ENCODE assay signal across 8 cellular contexts in the genomic region with DNA sequence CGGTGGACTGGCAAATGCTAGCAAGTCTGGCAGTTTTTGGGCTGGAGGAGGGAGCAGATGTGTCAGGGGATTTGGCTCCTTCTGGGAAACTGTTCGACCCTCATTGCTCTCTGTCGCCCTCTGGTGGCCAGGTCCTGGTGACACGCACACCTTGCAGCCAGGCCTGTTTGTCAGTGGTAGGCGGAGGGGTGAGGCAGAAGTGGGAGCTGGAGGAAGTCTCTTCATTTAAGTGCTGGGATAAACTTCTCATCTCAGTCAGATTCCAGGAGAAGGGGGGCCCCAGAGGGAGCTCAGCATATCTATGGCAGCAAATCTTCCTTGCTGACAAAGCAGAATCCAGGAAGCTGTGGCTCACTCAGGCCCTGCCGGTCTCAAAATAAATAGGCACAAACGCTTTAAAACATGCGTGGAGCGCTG.
DNase-seq lines count a peak whose midpoint lies in the region; ATAC-seq, FAIRE-seq and TF ChIP-seq lines count a peak whose summit lies in the region.

No MANE protein-coding gene starts in this region.

- H3K4me2 ChIP-seq in fibroblast of lung (ENCODE audit: extremely low read depth, insufficient read depth, low read length), result no peak overlapping the region

- peak; percentile 93 for TF ChIP-seq CTCF in CD8-positive, alpha-beta T cell (IDR thresholded peaks at IDR 0.05)
- TF ChIP-seq CTCF in fibroblast of lung (conservative IDR thresholded peaks at IDR 0.05 in 1 of 2, IDR thresholded peaks at IDR 0.05 in 1 of 2; ENCODE audit: low read depth in 1 of 2, low read length in 2 of 2), result peak; percentile 92 to 98
- peak; percentile 86 to 87 (median 87) for TF ChIP-seq CTCF in nephron (IDR thresholded peaks at IDR 0.05; ENCODE audit: unreplicated experiment in 3 of 3)

- no peak overlapping the region for H3K27ac Mint-ChIP-seq in CD8-positive, alpha-beta T cell
- peak overlapping the region; percentile 12 to 78 (median 60) for H3K27ac Mint-ChIP-seq in nephron

- H3K36me3 Mint-ChIP-seq in CD8-positive, alpha-beta T cell, result no peaks in the 10 kb centered on the region
- no peaks in the 10 kb centered on the region for H3K36me3 Mint-ChIP-seq in nephron (ENCODE audit: low read depth)

- no peak overlapping the region for H2AFZ ChIP-seq in fibroblast of lung (ENCODE audit: low read length)

- H3K4me1 ChIP-seq in CD8-positive, alpha-beta T cell (ENCODE audit: insufficient read depth, low read length), result no peaks in the 10 kb centered on the region
- H3K4me1 ChIP-seq in NT2/D1 (ENCODE audit: insufficient read depth, insufficient read length) (no peaks in the 10 kb centered on the region), fibroblast of lung (ENCODE audit: control insufficient read depth, extremely low read depth, insufficient read depth, low read length) (no peaks in the 10 kb centered on the region)

- H3K4me3 Mint-ChIP-seq in CD8-positive, alpha-beta T cell, result no peak overlapping the region
- no peak overlapping the region for H3K4me3 Mint-ChIP-seq in nephron

- no peaks in the 10 kb centered on the region for H3K4me1 Mint-ChIP-seq in CD8-positive, alpha-beta T cell (ENCODE audit: low read depth)
- peaks cover 36% of the 10 kb centered on the region for H3K4me1 Mint-ChIP-seq in nephron

- no peaks in the 10 kb centered on the region for H3K9me3 ChIP-seq in CD8-positive, alpha-beta T cell (ENCODE audit: low read length)
- no peaks in the 10 kb centered on the region for H3K9me3 ChIP-seq in NT2/D1 (ENCODE audit: insufficient read depth, low read length)
- no peaks in the 10 kb centered on the region for H3K9me3 ChIP-seq in fibroblast of lung (ENCODE audit: control insufficient read depth, insufficient read depth, low read depth, low read length)

- FAIRE-seq in HTR-8/SVneo (lab: Jason Lieb, UNC), result peak; percentile 91

- no peaks in the 10 kb centered on the region for H3K9me3 Mint-ChIP-seq in CD8-positive, alpha-beta T cell
- H3K9me3 Mint-ChIP-seq in nephron, result no peaks in the 10 kb centered on the region

- H3K27me3 Mint-ChIP-seq in CD8-positive, alpha-beta T cell (ENCODE audit: low read depth), result peaks cover 22% of the 10 kb centered on the region
- peaks cover 37% of the 10 kb centered on the region for H3K27me3 Mint-ChIP-seq in nephron (ENCODE audit: low read depth)

- CTCF ChIA-PET in CD8-positive, alpha-beta T cell (lab: Charles Lee), result interaction anchor here (0.6 to 5.0 kb wide), 27 partner anchors 9 to 983 kb away, joined by 3 to 49 read pairs (median 4); partner anchors contain the start of gene SMIM15

- POLR2A ChIA-PET in CD8-positive, alpha-beta T cell (lab: Charles Lee), result no interaction called here

- H3K27ac ChIP-seq in CD8-positive, alpha-beta T cell (ENCODE audit: low read depth, low read length), result no peak overlapping the region
- no peak overlapping the region for H3K27ac ChIP-seq in fibroblast of lung (ENCODE audit: insufficient read depth, low read length)

- no peaks in the 10 kb centered on the region for H3K79me2 ChIP-seq in fibroblast of lung (ENCODE audit: control insufficient read depth, insufficient read depth, low read length)

- intact Hi-C loops in CD8-positive, alpha-beta T cell (cut with DNase I, micrococcal nuclease), result loop anchor here (1.0 to 10.0 kb wide), 7 partner anchors 324 to 1851 kb away; partner anchors contain the start of gene ZSWIM6 (in 1 of the 2)

- H3K9ac ChIP-seq in NT2/D1 (ENCODE audit: insufficient read length, low read depth) (no peak overlapping the region), fibroblast of lung (ENCODE audit: insufficient read depth, low read length) (no peak overlapping the region)

- no peaks in the 10 kb centered on the region for H4K20me1 ChIP-seq in fibroblast of lung (ENCODE audit: control insufficient read depth, extremely low read depth, insufficient read depth, low read length)

- no peaks in the 10 kb centered on the region for H3K27me3 ChIP-seq in CD8-positive, alpha-beta T cell (ENCODE audit: insufficient read depth, low read length)
- H3K27me3 ChIP-seq in NT2/D1 (ENCODE audit: insufficient read depth, insufficient read length) (no peaks in the 10 kb centered on the region), fibroblast of lung (ENCODE audit: control insufficient read depth, insufficient read depth, low read length) (peaks cover 4% of the 10 kb centered on the region)

- no peak overlapping the region for H3K4me3 ChIP-seq in CD8-positive, alpha-beta T cell (ENCODE audit: low read depth, low read length)
- H3K4me3 ChIP-seq in NT2/D1 (ENCODE audit: insufficient read length, low read depth) (no peak overlapping the region), fibroblast of lung (replicated peaks in 1 of 4; ENCODE audit: control extremely low read depth in 1 of 4, insufficient read depth in 1 of 4, low read depth in 3 of 4, low read length in 4 of 4) (no peak overlapping the region)

- ATAC-seq in CD8-positive, alpha-beta T cell, result peak; percentile 59
- ATAC-seq in GM19455 (IDR thresholded peaks at IDR 0.05; ENCODE audit: unreplicated experiment), result peak; percentile 84

- peak; percentile 64 to 92 (median 79) for DNase-seq in CD8-positive, alpha-beta T cell
- DNase-seq in HTR-8/SVneo (ENCODE audit: insufficient read length, low spot score) (peak; percentile 76), NT2/D1 (ENCODE audit: low read depth, low spot score) (peak; percentile 68), activated T-cell treated with anti-CD3 and anti-CD28 coated beads for 48 hours (ENCODE audit: low read depth) (peak; percentile 75), fibroblast of lung (ENCODE audit: low read depth in 2 of 2) (peak; percentile 56 to 74)
- peak; percentile 76 for DNase-seq in stimulated activated naive CD4-positive, alpha-beta T cell treated with Interleukin-2 at 50 U/mL for 16 hours (lab: John Stamatoyannopoulos, UW)

- H3K36me3 ChIP-seq in CD8-positive, alpha-beta T cell (ENCODE audit: insufficient read depth, low read length), result no peaks in the 10 kb centered on the region
- H3K36me3 ChIP-seq in NT2/D1 (ENCODE audit: insufficient read depth, insufficient read length, low read length) (no peaks in the 10 kb centered on the region), fibroblast of lung (ENCODE audit: control insufficient read depth, insufficient read depth, low read length) (no peaks in the 10 kb centered on the region)
